1 cellular context compared by ENCODE assay signal in genomic region chr14:102508774-102509743, GRCh38.
A peak's percentile ranks its signal among the peaks of the same experiment; 100 is the strongest.
TF ChIP-seq lines count a peak whose summit lies in the region.

No MANE protein-coding gene starts in this region.

TF ChIP-seq in WTC11, 78 proteins besides CTCF, POLR2A, EP300 and RAD21 (continued from another document):
- no peak for TF ChIP-seq ZNF219 (CRISPR knock-in tag; IDR thresholded peaks at IDR 0.05; ENCODE audit: borderline replicate concordance)
- no peak for TF ChIP-seq IRF2 (CRISPR knock-in tag; IDR thresholded peaks at IDR 0.05; ENCODE audit: borderline replicate concordance, low read depth)
- TF ChIP-seq SMAD3 (CRISPR knock-in tag; IDR thresholded peaks at IDR 0.05; ENCODE audit: borderline replicate concordance): no peak
- TF ChIP-seq ZNF317 (CRISPR knock-in tag; IDR thresholded peaks at IDR 0.05; ENCODE audit: borderline replicate concordance, low read depth): no peak
- 0 out of 2 replicates have a peak, but pooled peaks have one; percentile 1 for TF ChIP-seq CBFB (CRISPR knock-in tag; IDR thresholded peaks at IDR 0.05; ENCODE audit: low read depth)
- no peak for TF ChIP-seq IRF1 (CRISPR knock-in tag; IDR thresholded peaks at IDR 0.05)
- peak; percentile 38; the same call in 1 of the 2 replicates for TF ChIP-seq RELA (CRISPR knock-in tag; IDR thresholded peaks at IDR 0.05; ENCODE audit: borderline replicate concordance)
- no peak for TF ChIP-seq PREB (CRISPR knock-in tag; IDR thresholded peaks at IDR 0.05; ENCODE audit: borderline replicate concordance)
- TF ChIP-seq FOXK1 (CRISPR knock-in tag; IDR thresholded peaks at IDR 0.05): no peak
- no peak for TF ChIP-seq SP1 (CRISPR knock-in tag; conservative IDR thresholded peaks at IDR 0.05)
- TF ChIP-seq STAT6 (CRISPR knock-in tag; conservative IDR thresholded peaks at IDR 0.05; ENCODE audit: low read depth): no peak
- TF ChIP-seq GABPB1 (CRISPR knock-in tag; IDR thresholded peaks at IDR 0.05): no peak
